Comparison of ENCODE assay signal across 8 cellular contexts in genomic region chr10:96339956-96340904, GRCh38. TPM values are rescaled to one million over a fixed set of nuclear protein-coding genes. Genes with fewer than 3 reads are reported as not detected.
DNase-seq lines count a peak whose midpoint lies in the region; ATAC-seq and TF ChIP-seq lines count a peak whose summit lies in the region.

No MANE protein-coding gene starts in this region.

- peak overlapping the region in 2 of 9 donors; percentile 8 to 53 for H3K27ac Mint-ChIP-seq in naive thymus-derived CD4-positive, alpha-beta T cell

- POLR2A ChIA-PET in naive thymus-derived CD4-positive, alpha-beta T cell (lab: Charles Lee), result no interaction called here

- H3K27me3 Mint-ChIP-seq in naive thymus-derived CD4-positive, alpha-beta T cell, result peaks cover 0 to 10% (median 0%) of the 10 kb centered on the region in 5 donors

- H3K36me3 ChIP-seq in naive thymus-derived CD4-positive, alpha-beta T cell (ENCODE audit: control insufficient read depth in 2 of 3, insufficient read depth in 3 of 3, low read length in 3 of 3), result no peaks in the 10 kb centered on the region
- H3K36me3 ChIP-seq in thoracic aorta, result no peaks in the 10 kb centered on the region

- DNase-seq in NOMO-1 treated with dmso at 0.1 percent for 144 hours (lab: John Stamatoyannopoulos, UW; ENCODE audit: unreplicated experiment) (peak; percentile 40), epithelial cell of esophagus (ENCODE audit: low read depth) (peak; percentile 80), thoracic aorta (ENCODE audit: low spot score) (peak; percentile 6)
- peak in 2 of 3 experiments; percentile 11 to 27 for DNase-seq in activated CD8-positive, alpha-beta memory T cell treated with anti-CD3 and anti-CD28 coated beads for 48 hours (ENCODE audit: low read depth in 2 of 3, low spot score in 2 of 3)
- DNase-seq in naive thymus-derived CD4-positive, alpha-beta T cell, result peak in 8 of 9 donors; percentile 32 to 73 (median 66)

- CTCF ChIA-PET in naive thymus-derived CD4-positive, alpha-beta T cell (lab: Charles Lee), result interaction anchor here (0.7 to 3.6 kb wide), 8 partner anchors 9 to 323 kb away, joined by 3 to 27 read pairs (median 4); no protein-coding TSS in a partner anchor

- H3K9me3 Mint-ChIP-seq in naive thymus-derived CD4-positive, alpha-beta T cell, result peaks cover 0 to 3% (median 0%) of the 10 kb centered on the region in 11 donors

- H3K4me1 ChIP-seq in naive thymus-derived CD4-positive, alpha-beta T cell (ENCODE audit: control insufficient read depth in 2 of 2, insufficient read depth in 2 of 2, low read length in 2 of 2), result no peaks in the 10 kb centered on the region
- no peaks in the 10 kb centered on the region for H3K4me1 ChIP-seq in thoracic aorta (ENCODE audit: control insufficient read depth in 1 of 2, low read depth in 2 of 2)

- H3K4me3 Mint-ChIP-seq in naive thymus-derived CD4-positive, alpha-beta T cell, result peak overlapping the region in 1 of 10 donors; percentile 20

- H3K4me3 ChIP-seq in epithelial cell of esophagus (ENCODE audit: low read length) (no peak overlapping the region), thoracic aorta (no peak overlapping the region)
- no peak overlapping the region for H3K4me3 ChIP-seq in naive thymus-derived CD4-positive, alpha-beta T cell (ENCODE audit: low read length)

- no peaks in the 10 kb centered on the region for H3K27me3 ChIP-seq in naive thymus-derived CD4-positive, alpha-beta T cell (ENCODE audit: control insufficient read depth in 2 of 2, insufficient read depth in 2 of 2, low read length in 2 of 2)
- H3K27me3 ChIP-seq in thoracic aorta (replicated peaks; ENCODE audit: insufficient read depth), result no peaks in the 10 kb centered on the region

- no peak overlapping the region for H3K27ac ChIP-seq in naive thymus-derived CD4-positive, alpha-beta T cell (ENCODE audit: low read depth, low read length)
- no peak overlapping the region for H3K27ac ChIP-seq in thoracic aorta

- no peaks in the 10 kb centered on the region for H3K9me3 ChIP-seq in naive thymus-derived CD4-positive, alpha-beta T cell (ENCODE audit: control insufficient read depth in 2 of 3, low read length in 3 of 3)
- no peaks in the 10 kb centered on the region for H3K9me3 ChIP-seq in thoracic aorta

- TF ChIP-seq CTCF in GM12872 (IDR thresholded peaks at IDR 0.05; ENCODE audit: insufficient read depth, low read depth, low read length) (peak; percentile 80), epithelial cell of esophagus (IDR thresholded peaks at IDR 0.05; ENCODE audit: insufficient read depth, low read depth, low read length, missing control alignments) (peak; percentile 93), thoracic aorta (IDR thresholded peaks at IDR 0.05) (peak; percentile 26)

- ATAC-seq in HG03565 (IDR thresholded peaks at IDR 0.05; ENCODE audit: unreplicated experiment) (peak; percentile 54), thoracic aorta (ENCODE audit: insufficient number of reproducible peaks, low FRiP score, low read depth) (no peak), GM19328 (IDR thresholded peaks at IDR 0.05; ENCODE audit: unreplicated experiment) (no peak)
- ATAC-seq in naive thymus-derived CD4-positive, alpha-beta T cell, result peak; percentile 88

- peaks cover 0 to 11% (median 2%) of the 10 kb centered on the region in 7 donors for H3K4me1 Mint-ChIP-seq in naive thymus-derived CD4-positive, alpha-beta T cell

- intact Hi-C loops in naive thymus-derived CD4-positive, alpha-beta T cell (cut with micrococcal nuclease), result loop anchor here (1.0 kb wide), 3 partner anchors 111 to 646 kb away; no protein-coding TSS in a partner anchor

- no peaks in the 10 kb centered on the region for H3K36me3 Mint-ChIP-seq in naive thymus-derived CD4-positive, alpha-beta T cell

RNA-seq across cellular contexts. Expression of gene OPALIN, which starts 18.6 kb away (rescaled TPM):
- not detected for total RNA-seq in naive thymus-derived CD4-positive, alpha-beta T cell
- not detected for polyA plus RNA-seq in naive thymus-derived CD4-positive, alpha-beta T cell
- not detected for total RNA-seq in thoracic aorta

RNA-seq across cellular contexts. Expression of gene DNTT, which starts 36.0 kb away (rescaled TPM):
- total RNA-seq in naive thymus-derived CD4-positive, alpha-beta T cell, result under 1 TPM in 2 of 5 experiments, not detected in 3; 0.19 to 0.24 TPM
- polyA plus RNA-seq in naive thymus-derived CD4-positive, alpha-beta T cell, result 1 to 10 TPM; 3.7 to 5.0 TPM
- not detected for total RNA-seq in thoracic aorta

Comparison
In these comparisons a context has a peak if more than half of its experiments do, and no peak if none do; other contexts are left out.
1. CTCF ChIP-seq: peak in every context shown above with its lines; median percentile 93 in epithelial cell of esophagus; 80 in GM12872; 26 in thoracic aorta.
2. ATAC-seq: peak in HG03565 (single experiment) and naive thymus-derived CD4-positive, alpha-beta T cell (single experiment); none in thoracic aorta (single experiment) and GM19328 (single experiment).
3. DNase-seq: peak in every context shown above with its lines; median percentile 80 in epithelial cell of esophagus; 66 in naive thymus-derived CD4-positive, alpha-beta T cell; 40 in NOMO-1 treated with dmso at 0.1 percent for 144 hours; 19 in activated CD8-positive, alpha-beta memory T cell treated with anti-CD3 and anti-CD28 coated beads for 48 hours; 6 in thoracic aorta.